1 cellular context compared by ENCODE assay signal in genomic region chr5:17907094-17907493, GRCh38.
TF ChIP-seq lines count a peak whose summit lies in the region.

No MANE protein-coding gene starts in this region.

TF ChIP-seq in GM23338, 12 proteins besides CTCF, POLR2A, EP300 and RAD21 (continued from another document):
- TF ChIP-seq, protein P1, sequence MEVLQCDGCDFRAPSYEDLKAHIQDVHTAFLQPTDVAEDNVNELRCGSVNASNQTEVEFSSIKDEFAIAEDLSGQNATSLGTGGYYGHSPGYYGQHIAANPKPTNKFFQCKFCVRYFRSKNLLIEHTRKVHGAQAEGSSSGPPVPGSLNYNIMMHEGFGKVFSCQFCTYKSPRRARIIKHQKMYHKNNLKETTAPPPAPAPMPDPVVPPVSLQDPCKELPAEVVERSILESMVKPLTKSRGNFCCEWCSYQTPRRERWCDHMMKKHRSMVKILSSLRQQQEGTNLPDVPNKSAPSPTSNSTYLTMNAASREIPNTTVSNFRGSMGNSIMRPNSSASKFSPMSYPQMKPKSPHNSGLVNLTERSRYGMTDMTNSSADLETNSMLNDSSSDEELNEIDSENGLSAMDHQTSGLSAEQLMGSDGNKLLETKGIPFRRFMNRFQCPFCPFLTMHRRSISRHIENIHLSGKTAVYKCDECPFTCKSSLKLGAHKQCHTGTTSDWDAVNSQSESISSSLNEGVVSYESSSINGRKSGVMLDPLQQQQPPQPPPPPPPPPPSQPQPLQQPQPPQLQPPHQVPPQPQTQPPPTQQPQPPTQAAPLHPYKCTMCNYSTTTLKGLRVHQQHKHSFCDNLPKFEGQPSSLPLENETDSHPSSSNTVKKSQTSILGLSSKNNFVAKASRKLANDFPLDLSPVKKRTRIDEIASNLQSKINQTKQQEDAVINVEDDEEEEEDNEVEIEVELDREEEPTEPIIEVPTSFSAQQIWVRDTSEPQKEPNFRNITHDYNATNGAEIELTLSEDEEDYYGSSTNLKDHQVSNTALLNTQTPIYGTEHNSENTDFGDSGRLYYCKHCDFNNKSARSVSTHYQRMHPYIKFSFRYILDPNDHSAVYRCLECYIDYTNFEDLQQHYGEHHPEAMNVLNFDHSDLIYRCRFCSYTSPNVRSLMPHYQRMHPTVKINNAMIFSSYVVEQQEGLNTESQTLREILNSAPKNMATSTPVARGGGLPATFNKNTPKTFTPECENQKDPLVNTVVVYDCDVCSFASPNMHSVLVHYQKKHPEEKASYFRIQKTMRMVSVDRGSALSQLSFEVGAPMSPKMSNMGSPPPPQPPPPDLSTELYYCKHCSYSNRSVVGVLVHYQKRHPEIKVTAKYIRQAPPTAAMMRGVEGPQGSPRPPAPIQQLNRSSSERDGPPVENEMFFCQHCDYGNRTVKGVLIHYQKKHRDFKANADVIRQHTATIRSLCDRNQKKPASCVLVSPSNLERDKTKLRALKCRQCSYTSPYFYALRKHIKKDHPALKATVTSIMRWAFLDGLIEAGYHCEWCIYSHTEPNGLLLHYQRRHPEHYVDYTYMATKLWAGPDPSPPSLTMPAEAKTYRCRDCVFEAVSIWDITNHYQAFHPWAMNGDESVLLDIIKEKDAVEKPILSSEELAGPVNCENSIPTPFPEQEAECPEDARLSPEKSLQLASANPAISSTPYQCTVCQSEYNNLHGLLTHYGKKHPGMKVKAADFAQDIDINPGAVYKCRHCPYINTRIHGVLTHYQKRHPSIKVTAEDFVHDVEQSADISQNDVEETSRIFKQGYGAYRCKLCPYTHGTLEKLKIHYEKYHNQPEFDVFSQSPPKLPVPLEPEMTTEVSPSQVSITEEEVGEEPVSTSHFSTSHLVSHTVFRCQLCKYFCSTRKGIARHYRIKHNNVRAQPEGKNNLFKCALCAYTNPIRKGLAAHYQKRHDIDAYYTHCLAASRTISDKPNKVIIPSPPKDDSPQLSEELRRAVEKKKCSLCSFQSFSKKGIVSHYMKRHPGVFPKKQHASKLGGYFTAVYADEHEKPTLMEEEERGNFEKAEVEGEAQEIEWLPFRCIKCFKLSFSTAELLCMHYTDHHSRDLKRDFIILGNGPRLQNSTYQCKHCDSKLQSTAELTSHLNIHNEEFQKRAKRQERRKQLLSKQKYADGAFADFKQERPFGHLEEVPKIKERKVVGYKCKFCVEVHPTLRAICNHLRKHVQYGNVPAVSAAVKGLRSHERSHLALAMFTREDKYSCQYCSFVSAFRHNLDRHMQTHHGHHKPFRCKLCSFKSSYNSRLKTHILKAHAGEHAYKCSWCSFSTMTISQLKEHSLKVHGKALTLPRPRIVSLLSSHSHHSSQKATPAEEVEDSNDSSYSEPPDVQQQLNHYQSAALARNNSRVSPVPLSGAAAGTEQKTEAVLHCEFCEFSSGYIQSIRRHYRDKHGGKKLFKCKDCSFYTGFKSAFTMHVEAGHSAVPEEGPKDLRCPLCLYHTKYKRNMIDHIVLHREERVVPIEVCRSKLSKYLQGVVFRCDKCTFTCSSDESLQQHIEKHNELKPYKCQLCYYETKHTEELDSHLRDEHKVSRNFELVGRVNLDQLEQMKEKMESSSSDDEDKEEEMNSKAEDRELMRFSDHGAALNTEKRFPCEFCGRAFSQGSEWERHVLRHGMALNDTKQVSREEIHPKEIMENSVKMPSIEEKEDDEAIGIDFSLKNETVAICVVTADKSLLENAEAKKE (CRISPR knock-in tag; IDR thresholded peaks at IDR 0.05), result no peak
- no peak for TF ChIP-seq REST (IDR thresholded peaks at IDR 0.05; ENCODE audit: unreplicated experiment)
- no peak for TF ChIP-seq ZNF114 (CRISPR knock-in tag; IDR thresholded peaks at IDR 0.05)
- TF ChIP-seq POLR2AphosphoS5 (IDR thresholded peaks at IDR 0.05; ENCODE audit: low read depth), result no peak
- TF ChIP-seq EZH2phosphoT487 (IDR thresholded peaks at IDR 0.05; ENCODE audit: unreplicated experiment), result no peak
- no peak for TF ChIP-seq ZNF331 (CRISPR knock-in tag; IDR thresholded peaks at IDR 0.05; ENCODE audit: low read depth)
- TF ChIP-seq NANOG (IDR thresholded peaks at IDR 0.05; ENCODE audit: borderline replicate concordance), result no peak
- no peak for TF ChIP-seq STAT1 (IDR thresholded peaks at IDR 0.05; ENCODE audit: unreplicated experiment)
- no peak for TF ChIP-seq CREB1 (CRISPR knock-in tag; IDR thresholded peaks at IDR 0.05; ENCODE audit: low read depth)
- no peak for TF ChIP-seq JUNB (IDR thresholded peaks at IDR 0.05; ENCODE audit: unreplicated experiment)
